Comparison of ENCODE assay signal across 2 cellular contexts in the genomic region with DNA sequence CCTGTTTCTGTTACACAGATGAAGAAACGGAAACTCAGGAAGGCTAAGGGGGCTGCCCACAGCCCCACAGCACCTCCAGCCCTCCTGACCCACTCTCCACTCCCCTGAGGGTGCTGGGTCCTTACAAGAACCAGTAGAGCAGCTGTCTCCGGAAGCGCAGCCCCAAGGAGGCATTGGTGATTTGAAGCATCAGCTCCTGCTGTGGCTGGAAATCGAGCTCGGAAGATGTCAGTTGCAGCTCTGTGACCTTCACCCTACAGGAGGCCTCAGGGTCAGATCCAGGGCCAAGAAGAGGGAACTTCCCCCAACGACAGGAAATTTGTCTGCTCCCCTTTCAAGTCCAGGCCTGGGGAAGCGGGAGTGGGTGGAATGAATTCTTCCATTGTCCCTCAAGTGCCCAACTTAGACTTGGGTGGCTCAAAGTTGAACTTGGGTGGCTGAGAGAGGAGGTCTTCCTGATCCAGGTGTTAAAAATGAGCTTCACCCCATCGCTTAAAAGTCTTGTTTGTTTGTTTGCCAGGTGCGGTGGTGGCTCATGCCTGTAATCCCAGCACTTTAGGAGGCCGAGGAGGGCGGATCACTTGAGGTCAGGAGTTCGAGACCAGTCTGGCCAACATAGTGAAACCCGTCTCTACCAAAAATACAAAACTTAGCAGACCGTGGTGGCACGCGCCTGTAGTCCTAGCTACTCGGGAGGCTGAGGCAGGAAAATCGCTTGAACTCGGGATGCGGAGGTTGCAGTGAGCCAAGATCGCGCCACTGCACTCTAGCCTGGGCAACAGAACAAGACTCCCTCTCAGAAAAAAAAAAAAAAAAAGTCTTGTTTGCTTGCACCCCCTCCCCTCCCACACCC.
TF ChIP-seq lines count a peak whose summit lies in the region.

No MANE protein-coding gene starts in this region.

TF ChIP-seq in IMR-90, 13 proteins besides CTCF, POLR2A, EP300 and RAD21:
- TF ChIP-seq FOS (IDR thresholded peaks at IDR 0.05; ENCODE audit: low read depth, low read length) (no peak), NFE2L2 (IDR thresholded peaks at IDR 0.05; ENCODE audit: low read depth, low read length) (no peak), CEBPB (IDR thresholded peaks at IDR 0.05; ENCODE audit: low read depth, low read length) (no peak), RFX5 (IDR thresholded peaks at IDR 0.05; ENCODE audit: low read depth, low read length) (no peak), MAFK (IDR thresholded peaks at IDR 0.05; ENCODE audit: low read depth, low read length) (no peak), RCOR1 (IDR thresholded peaks at IDR 0.05; ENCODE audit: insufficient replicate concordance, low read length) (no peak), BHLHE40 (IDR thresholded peaks at IDR 0.05; ENCODE audit: low read depth, low read length) (no peak), MAZ (IDR thresholded peaks at IDR 0.05; ENCODE audit: borderline replicate concordance, low read depth, low read length) (no peak), MXI1 (IDR thresholded peaks at IDR 0.05; ENCODE audit: borderline replicate concordance, low read depth, low read length) (no peak), CHD1 (IDR thresholded peaks at IDR 0.05; ENCODE audit: low read depth, low read length) (no peak), SMC3 (IDR thresholded peaks at IDR 0.05; ENCODE audit: low read depth, low read length) (no peak)
- TF ChIP-seq, protein P1, sequence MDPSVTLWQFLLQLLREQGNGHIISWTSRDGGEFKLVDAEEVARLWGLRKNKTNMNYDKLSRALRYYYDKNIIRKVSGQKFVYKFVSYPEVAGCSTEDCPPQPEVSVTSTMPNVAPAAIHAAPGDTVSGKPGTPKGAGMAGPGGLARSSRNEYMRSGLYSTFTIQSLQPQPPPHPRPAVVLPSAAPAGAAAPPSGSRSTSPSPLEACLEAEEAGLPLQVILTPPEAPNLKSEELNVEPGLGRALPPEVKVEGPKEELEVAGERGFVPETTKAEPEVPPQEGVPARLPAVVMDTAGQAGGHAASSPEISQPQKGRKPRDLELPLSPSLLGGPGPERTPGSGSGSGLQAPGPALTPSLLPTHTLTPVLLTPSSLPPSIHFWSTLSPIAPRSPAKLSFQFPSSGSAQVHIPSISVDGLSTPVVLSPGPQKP (IDR thresholded peaks at IDR 0.05; ENCODE audit: borderline replicate concordance, low read depth, low read length) = no peak
- TF ChIP-seq, protein P2, sequence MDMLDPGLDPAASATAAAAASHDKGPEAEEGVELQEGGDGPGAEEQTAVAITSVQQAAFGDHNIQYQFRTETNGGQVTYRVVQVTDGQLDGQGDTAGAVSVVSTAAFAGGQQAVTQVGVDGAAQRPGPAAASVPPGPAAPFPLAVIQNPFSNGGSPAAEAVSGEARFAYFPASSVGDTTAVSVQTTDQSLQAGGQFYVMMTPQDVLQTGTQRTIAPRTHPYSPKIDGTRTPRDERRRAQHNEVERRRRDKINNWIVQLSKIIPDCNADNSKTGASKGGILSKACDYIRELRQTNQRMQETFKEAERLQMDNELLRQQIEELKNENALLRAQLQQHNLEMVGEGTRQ (IDR thresholded peaks at IDR 0.05; ENCODE audit: low read depth, low read length) = no peak

TF ChIP-seq in GM12878, 131 proteins besides CTCF, POLR2A, EP300 and RAD21:
- no peak for TF ChIP-seq RAD51 (IDR thresholded peaks at IDR 0.05)
- TF ChIP-seq, protein P3, sequence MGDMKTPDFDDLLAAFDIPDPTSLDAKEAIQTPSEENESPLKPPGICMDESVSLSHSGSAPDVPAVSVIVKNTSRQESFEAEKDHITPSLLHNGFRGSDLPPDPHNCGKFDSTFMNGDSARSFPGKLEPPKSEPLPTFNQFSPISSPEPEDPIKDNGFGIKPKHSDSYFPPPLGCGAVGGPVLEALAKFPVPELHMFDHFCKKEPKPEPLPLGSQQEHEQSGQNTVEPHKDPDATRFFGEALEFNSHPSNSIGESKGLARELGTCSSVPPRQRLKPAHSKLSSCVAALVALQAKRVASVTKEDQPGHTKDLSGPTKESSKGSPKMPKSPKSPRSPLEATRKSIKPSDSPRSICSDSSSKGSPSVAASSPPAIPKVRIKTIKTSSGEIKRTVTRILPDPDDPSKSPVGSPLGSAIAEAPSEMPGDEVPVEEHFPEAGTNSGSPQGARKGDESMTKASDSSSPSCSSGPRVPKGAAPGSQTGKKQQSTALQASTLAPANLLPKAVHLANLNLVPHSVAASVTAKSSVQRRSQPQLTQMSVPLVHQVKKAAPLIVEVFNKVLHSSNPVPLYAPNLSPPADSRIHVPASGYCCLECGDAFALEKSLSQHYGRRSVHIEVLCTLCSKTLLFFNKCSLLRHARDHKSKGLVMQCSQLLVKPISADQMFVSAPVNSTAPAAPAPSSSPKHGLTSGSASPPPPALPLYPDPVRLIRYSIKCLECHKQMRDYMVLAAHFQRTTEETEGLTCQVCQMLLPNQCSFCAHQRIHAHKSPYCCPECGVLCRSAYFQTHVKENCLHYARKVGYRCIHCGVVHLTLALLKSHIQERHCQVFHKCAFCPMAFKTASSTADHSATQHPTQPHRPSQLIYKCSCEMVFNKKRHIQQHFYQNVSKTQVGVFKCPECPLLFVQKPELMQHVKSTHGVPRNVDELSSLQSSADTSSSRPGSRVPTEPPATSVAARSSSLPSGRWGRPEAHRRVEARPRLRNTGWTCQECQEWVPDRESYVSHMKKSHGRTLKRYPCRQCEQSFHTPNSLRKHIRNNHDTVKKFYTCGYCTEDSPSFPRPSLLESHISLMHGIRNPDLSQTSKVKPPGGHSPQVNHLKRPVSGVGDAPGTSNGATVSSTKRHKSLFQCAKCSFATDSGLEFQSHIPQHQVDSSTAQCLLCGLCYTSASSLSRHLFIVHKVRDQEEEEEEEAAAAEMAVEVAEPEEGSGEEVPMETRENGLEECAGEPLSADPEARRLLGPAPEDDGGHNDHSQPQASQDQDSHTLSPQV (IDR thresholded peaks at IDR 0.05) = no peak
- TF ChIP-seq, protein P4, sequence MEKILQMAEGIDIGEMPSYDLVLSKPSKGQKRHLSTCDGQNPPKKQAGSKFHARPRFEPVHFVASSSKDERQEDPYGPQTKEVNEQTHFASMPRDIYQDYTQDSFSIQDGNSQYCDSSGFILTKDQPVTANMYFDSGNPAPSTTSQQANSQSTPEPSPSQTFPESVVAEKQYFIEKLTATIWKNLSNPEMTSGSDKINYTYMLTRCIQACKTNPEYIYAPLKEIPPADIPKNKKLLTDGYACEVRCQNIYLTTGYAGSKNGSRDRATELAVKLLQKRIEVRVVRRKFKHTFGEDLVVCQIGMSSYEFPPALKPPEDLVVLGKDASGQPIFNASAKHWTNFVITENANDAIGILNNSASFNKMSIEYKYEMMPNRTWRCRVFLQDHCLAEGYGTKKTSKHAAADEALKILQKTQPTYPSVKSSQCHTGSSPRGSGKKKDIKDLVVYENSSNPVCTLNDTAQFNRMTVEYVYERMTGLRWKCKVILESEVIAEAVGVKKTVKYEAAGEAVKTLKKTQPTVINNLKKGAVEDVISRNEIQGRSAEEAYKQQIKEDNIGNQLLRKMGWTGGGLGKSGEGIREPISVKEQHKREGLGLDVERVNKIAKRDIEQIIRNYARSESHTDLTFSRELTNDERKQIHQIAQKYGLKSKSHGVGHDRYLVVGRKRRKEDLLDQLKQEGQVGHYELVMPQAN (conservative IDR thresholded peaks at IDR 0.05) = no peak
- TF ChIP-seq CBX5 (IDR thresholded peaks at IDR 0.05; ENCODE audit: low read depth) = no peak
- no peak for TF ChIP-seq FOXK2 (IDR thresholded peaks at IDR 0.05)
- TF ChIP-seq, protein P5, sequence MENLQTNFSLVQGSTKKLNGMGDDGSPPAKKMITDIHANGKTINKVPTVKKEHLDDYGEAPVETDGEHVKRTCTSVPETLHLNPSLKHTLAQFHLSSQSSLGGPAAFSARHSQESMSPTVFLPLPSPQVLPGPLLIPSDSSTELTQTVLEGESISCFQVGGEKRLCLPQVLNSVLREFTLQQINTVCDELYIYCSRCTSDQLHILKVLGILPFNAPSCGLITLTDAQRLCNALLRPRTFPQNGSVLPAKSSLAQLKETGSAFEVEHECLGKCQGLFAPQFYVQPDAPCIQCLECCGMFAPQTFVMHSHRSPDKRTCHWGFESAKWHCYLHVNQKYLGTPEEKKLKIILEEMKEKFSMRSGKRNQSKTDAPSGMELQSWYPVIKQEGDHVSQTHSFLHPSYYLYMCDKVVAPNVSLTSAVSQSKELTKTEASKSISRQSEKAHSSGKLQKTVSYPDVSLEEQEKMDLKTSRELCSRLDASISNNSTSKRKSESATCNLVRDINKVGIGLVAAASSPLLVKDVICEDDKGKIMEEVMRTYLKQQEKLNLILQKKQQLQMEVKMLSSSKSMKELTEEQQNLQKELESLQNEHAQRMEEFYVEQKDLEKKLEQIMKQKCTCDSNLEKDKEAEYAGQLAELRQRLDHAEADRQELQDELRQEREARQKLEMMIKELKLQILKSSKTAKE (IDR thresholded peaks at IDR 0.05; ENCODE audit: low read depth, poor library complexity, severe bottlenecking) = no peak
- TF ChIP-seq, protein P6, sequence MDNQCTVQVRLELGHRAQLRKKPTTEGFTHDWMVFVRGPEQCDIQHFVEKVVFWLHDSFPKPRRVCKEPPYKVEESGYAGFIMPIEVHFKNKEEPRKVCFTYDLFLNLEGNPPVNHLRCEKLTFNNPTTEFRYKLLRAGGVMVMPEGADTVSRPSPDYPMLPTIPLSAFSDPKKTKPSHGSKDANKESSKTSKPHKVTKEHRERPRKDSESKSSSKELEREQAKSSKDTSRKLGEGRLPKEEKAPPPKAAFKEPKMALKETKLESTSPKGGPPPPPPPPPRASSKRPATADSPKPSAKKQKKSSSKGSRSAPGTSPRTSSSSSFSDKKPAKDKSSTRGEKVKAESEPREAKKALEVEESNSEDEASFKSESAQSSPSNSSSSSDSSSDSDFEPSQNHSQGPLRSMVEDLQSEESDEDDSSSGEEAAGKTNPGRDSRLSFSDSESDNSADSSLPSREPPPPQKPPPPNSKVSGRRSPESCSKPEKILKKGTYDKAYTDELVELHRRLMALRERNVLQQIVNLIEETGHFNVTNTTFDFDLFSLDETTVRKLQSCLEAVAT (IDR thresholded peaks at IDR 0.05) = peak; percentile 90
- no peak for TF ChIP-seq SMC3 (IDR thresholded peaks at IDR 0.05; ENCODE audit: borderline replicate concordance, low read length)
